ENCODE assay signal across 7 cellular contexts in genomic region chrX:70133303-70134115, GRCh38.
DNase-seq lines count a peak whose midpoint lies in the region; ATAC-seq, FAIRE-seq and TF ChIP-seq lines count a peak whose summit lies in the region.

Gene IGBP1 (plus strand): TSS chrX:70133447. CDS start chrX:70133948, 501 bp downstream.

- in situ Hi-C loops in astrocyte of the cerebellum (cut with HindIII; ENCODE audit: low sequenced_read_pairs): no loop called here

- TF ChIP-seq CTCF in astrocyte of the cerebellum (IDR thresholded peaks at IDR 0.05; ENCODE audit: low read depth, low read length, missing control alignments): peak; percentile 51
- peak; percentile 69 for TF ChIP-seq CTCF in retinal pigment epithelial cell (conservative IDR thresholded peaks at IDR 0.05; ENCODE audit: low read depth, low read length)

- ATAC-seq in HG02973 (IDR thresholded peaks at IDR 0.05; ENCODE audit: unreplicated experiment): peak; percentile 84

- FAIRE-seq in GM18507 (lab: Jason Lieb, UNC): peak; percentile 95

- DNase-seq in GM18507 (ENCODE audit: extremely low spot score, insufficient read length, low read depth) (peak; percentile 49), NCI-H1930 (lab: John Stamatoyannopoulos, UW) (peak; percentile 57 to 59), T-helper 9 cell (peak; percentile 58), astrocyte of the cerebellum (ENCODE audit: low read depth) (peak; percentile 57), hippocampal formation (lab: John Stamatoyannopoulos, UW) (peak; percentile 66 to 86), retinal pigment epithelial cell (ENCODE audit: low read depth) (peak; percentile 49)

- H3K4me3 ChIP-seq in astrocyte of the cerebellum (ENCODE audit: low read depth, low read length): peak within 1 kb of the TSS; percentile 77
- peak within 1 kb of the TSS; percentile 83 for H3K4me3 ChIP-seq in retinal pigment epithelial cell (ENCODE audit: low read length)

Comparison
In these comparisons a context has a peak if more than half of its experiments do, and no peak if none do; other contexts are left out.
1. Peak in every context shown above with its lines: DNase-seq, ATAC-seq and H3K4me3 ChIP-seq.